ENCODE assay signal across 9 cellular contexts in the genomic region with DNA sequence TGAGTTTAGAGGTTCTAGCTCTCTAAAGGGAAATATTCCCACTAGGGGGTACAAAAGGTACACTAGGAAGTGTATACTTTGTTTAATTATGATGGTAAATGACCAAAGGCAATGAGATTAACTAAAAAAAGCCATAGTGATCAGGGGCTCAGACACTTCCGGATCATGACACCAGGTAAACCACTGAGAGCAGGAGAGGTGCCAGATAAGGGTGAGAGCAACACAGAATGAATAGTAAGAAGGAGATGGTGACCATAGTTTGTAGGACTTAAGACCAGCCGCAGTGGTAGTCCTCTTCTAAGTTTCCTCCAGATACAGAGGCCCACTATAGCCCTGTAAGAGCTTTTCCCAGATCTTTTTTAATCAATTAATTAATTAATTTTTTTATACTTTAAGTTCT. TPM values are rescaled to one million over a fixed set of nuclear protein-coding genes. Genes with fewer than 3 reads are reported as not detected.
"Had no signal": no experiment of that assay in that cellular context is flagged by ENCODE, and none has a peak within 500 bp of the region (broad histone marks: within the 10 kb centered on the region; RNA-seq: fewer than 3 reads in every experiment).

No MANE protein-coding gene starts in this region.

- ATAC-seq: HepG2, K562 had no signal

- DNase-seq: IMR-90, KBM-7 had no signal

- H3K27ac ChIP-seq: HL-60 had no signal

- FAIRE-seq: HepG2, HTR-8/SVneo, K562 had no signal

- H3K4me3 ChIP-seq: K562 had no signal

RNA-seq across cellular contexts. Expression of gene OR2J2, which starts 40.8 kb away (rescaled TPM):
- total RNA-seq: HepG2, HT-29, HT1080, IMR-90, K562 had no signal
- polyA plus RNA-seq: IgD-negative memory B cell, IMR-90, K562 had no signal
